Comparison of ENCODE assay signal across 1 cellular context in genomic region chr1:37149296-37149695, GRCh38.
TF ChIP-seq lines count a peak whose summit lies in the region.

No MANE protein-coding gene starts in this region.

TF ChIP-seq in GM23338, 12 proteins besides CTCF, POLR2A, EP300 and RAD21 (continued from another document):
- TF ChIP-seq ZNF462 (CRISPR knock-in tag; IDR thresholded peaks at IDR 0.05) (no peak), POLR2AphosphoS5 (IDR thresholded peaks at IDR 0.05; ENCODE audit: low read depth) (no peak), ETS1 (IDR thresholded peaks at IDR 0.05) (no peak), CREB1 (CRISPR knock-in tag; IDR thresholded peaks at IDR 0.05; ENCODE audit: low read depth) (no peak)
